ENCODE assay signal across 15 cellular contexts in genomic region chr1:206466840-206467649, GRCh38. TPM values are rescaled to one million over a fixed set of nuclear protein-coding genes. Genes with fewer than 3 reads are reported as not detected.
DNase-seq lines count a peak whose midpoint lies in the region; ATAC-seq and TF ChIP-seq lines count a peak whose summit lies in the region.
"Had no signal": no experiment of that assay in that cellular context is flagged by ENCODE, and none has a peak within 500 bp of the region (broad histone marks: within the 10 kb centered on the region; RNA-seq: fewer than 3 reads in every experiment).

No MANE protein-coding gene starts in this region.

- H3K9me3 Mint-ChIP-seq in CD8-positive, alpha-beta memory T cell, result no peaks in the 10 kb centered on the region
- H3K9me3 Mint-ChIP-seq in activated CD4-positive, alpha-beta memory T cell treated with anti-CD3 and anti-CD28 coated beads for 36 hours, result no peaks in the 10 kb centered on the region
- H3K9me3 Mint-ChIP-seq in memory B cell (no peaks in the 10 kb centered on the region), WTC11 (no peaks in the 10 kb centered on the region)

- H3K27me3 ChIP-seq in BLaER1, result no peaks in the 10 kb centered on the region
- no peaks in the 10 kb centered on the region for H3K27me3 ChIP-seq in CD8-positive, alpha-beta memory T cell (ENCODE audit: insufficient read depth, low read length, poor library complexity, severe bottlenecking)
- H3K27me3 ChIP-seq in aorta (ENCODE audit: control insufficient read depth in 1 of 2, insufficient read depth in 2 of 2, low read length in 1 of 2), result no peaks in the 10 kb centered on the region
- H3K27me3 ChIP-seq: hepatocyte had no signal

- H3K4me3 ChIP-seq in BLaER1 (no peak overlapping the region), aorta (ENCODE audit: low read length in 2 of 2) (no peak overlapping the region)
- peak overlapping the region; percentile 19 for H3K4me3 ChIP-seq in CD8-positive, alpha-beta memory T cell (ENCODE audit: low read length)
- H3K4me3 ChIP-seq: hepatocyte had no signal

- no peaks in the 10 kb centered on the region for H3K27me3 Mint-ChIP-seq in CD8-positive, alpha-beta memory T cell
- no peaks in the 10 kb centered on the region for H3K27me3 Mint-ChIP-seq in activated CD4-positive, alpha-beta memory T cell treated with anti-CD3 and anti-CD28 coated beads for 36 hours
- H3K27me3 Mint-ChIP-seq in memory B cell, result no peaks in the 10 kb centered on the region
- peaks cover 16% of the 10 kb centered on the region for H3K27me3 Mint-ChIP-seq in WTC11 (ENCODE audit: low read depth)

- TF ChIP-seq CTCF in WTC11 (IDR thresholded peaks at IDR 0.05), result no peak

- peaks cover 0 to 15% (median 0%) of the 10 kb centered on the region in 3 donors for H3K36me3 Mint-ChIP-seq in CD8-positive, alpha-beta memory T cell
- H3K36me3 Mint-ChIP-seq in activated CD4-positive, alpha-beta memory T cell treated with anti-CD3 and anti-CD28 coated beads for 36 hours, result no peaks in the 10 kb centered on the region
- H3K36me3 Mint-ChIP-seq in memory B cell (no peaks in the 10 kb centered on the region), WTC11 (peaks cover 3% of the 10 kb centered on the region; the same call in 1 of the 2 replicates)

- H3K4me3 Mint-ChIP-seq in CD8-positive, alpha-beta memory T cell, result peak overlapping the region; percentile 27 to 95 (median 63)
- no peak overlapping the region for H3K4me3 Mint-ChIP-seq in activated CD4-positive, alpha-beta memory T cell treated with anti-CD3 and anti-CD28 coated beads for 36 hours
- H3K4me3 Mint-ChIP-seq in memory B cell, result peak overlapping the region; percentile 50
- no peak overlapping the region for H3K4me3 Mint-ChIP-seq in WTC11

- peaks cover 80% of the 10 kb centered on the region for H3K4me1 ChIP-seq in BLaER1
- H3K4me1 ChIP-seq in CD8-positive, alpha-beta memory T cell (ENCODE audit: insufficient read depth, low read length), result peaks cover 76% of the 10 kb centered on the region
- no peaks in the 10 kb centered on the region for H3K4me1 ChIP-seq in aorta (ENCODE audit: control insufficient read depth in 1 of 2, insufficient read depth in 2 of 2, low read length in 2 of 2)
- H3K4me1 ChIP-seq: BE2C had no signal

- peak in 1 of 5 donors; percentile 25 for DNase-seq in CD8-positive, alpha-beta memory T cell
- DNase-seq in activated CD4-positive, alpha-beta memory T cell treated with anti-CD3 and anti-CD28 coated beads for 36 hours, result peak; percentile 50
- DNase-seq in memory B cell (ENCODE audit: low spot score in 2 of 2) (no peak), WTC11 (ENCODE audit: low spot score) (no peak), cerebellum (ENCODE audit: low spot score) (no peak), aorta (no peak)
- DNase-seq: BE2C; GDM1; NCI-H2171 treated with DMSO at 0.1 percent for 48 hours; PC-3; retina; stimulated activated CD4-positive, alpha-beta T cell treated with anti-CD3 and anti-CD28 coated beads, Interleukin-4, amount 100 ng/mL, for 24 hours had no signal

- peaks cover 57 to 74% (median 61%) of the 10 kb centered on the region in 3 donors for H3K4me1 Mint-ChIP-seq in CD8-positive, alpha-beta memory T cell
- peaks cover 85% of the 10 kb centered on the region for H3K4me1 Mint-ChIP-seq in activated CD4-positive, alpha-beta memory T cell treated with anti-CD3 and anti-CD28 coated beads for 36 hours (ENCODE audit: low read depth)
- H3K4me1 Mint-ChIP-seq in memory B cell, result peaks cover 41% of the 10 kb centered on the region
- H3K4me1 Mint-ChIP-seq in WTC11, result peaks cover 45% of the 10 kb centered on the region

- peaks cover 28% of the 10 kb centered on the region for H3K36me3 ChIP-seq in BLaER1
- no peaks in the 10 kb centered on the region for H3K36me3 ChIP-seq in CD8-positive, alpha-beta memory T cell (ENCODE audit: insufficient read depth, low read length)
- no peaks in the 10 kb centered on the region for H3K36me3 ChIP-seq in aorta (ENCODE audit: control insufficient read depth in 1 of 2, insufficient read depth in 2 of 2, low read length in 1 of 2)
- H3K36me3 ChIP-seq: BE2C had no signal

- 48 to 53% methylated on average over 15 of the region's 15 CpGs for WGBS in aorta, 2 donors

- H3K4me2 ChIP-seq in BLaER1, result peak overlapping the region; percentile 100
- H3K4me2 ChIP-seq: hepatocyte had no signal

- peak overlapping the region; percentile 28; the same call in 1 of the 2 replicates for H3K27ac ChIP-seq in BLaER1
- H3K27ac ChIP-seq in CD8-positive, alpha-beta memory T cell (ENCODE audit: low read depth, low read length), result no peak overlapping the region
- no peak overlapping the region for H3K27ac ChIP-seq in aorta (ENCODE audit: low read depth in 1 of 2, low read length in 2 of 2)
- H3K27ac ChIP-seq: hepatocyte had no signal

- no peak overlapping the region for H3K9ac ChIP-seq in BLaER1

- H3K9me3 ChIP-seq in BLaER1 (no peaks in the 10 kb centered on the region), aorta (ENCODE audit: control insufficient read depth, low read length) (no peaks in the 10 kb centered on the region)
- H3K9me3 ChIP-seq in CD8-positive, alpha-beta memory T cell (ENCODE audit: low read length), result no peaks in the 10 kb centered on the region
- H3K9me3 ChIP-seq: BE2C had no signal

- no peaks in the 10 kb centered on the region for H4K20me1 ChIP-seq in BLaER1

- ATAC-seq in memory B cell (ENCODE audit: low read depth) (no peak), WTC11 (no peak), aorta (ENCODE audit: low FRiP score) (no peak)
- ATAC-seq: esophagus mucosa, PC-3 had no signal

- CTCF ChIA-PET in CD8-positive, alpha-beta memory T cell (lab: Charles Lee), result interaction anchor here (1.0 to 9.8 kb wide), 4 partner anchors 12 to 85 kb away, joined by 3 to 95 read pairs (median 7); no protein-coding TSS in a partner anchor
- CTCF ChIA-PET in activated CD4-positive, alpha-beta memory T cell treated with anti-CD3 and anti-CD28 coated beads for 36 hours (lab: Charles Lee), result interaction anchor here (0.9 to 3.7 kb wide), 2 partner anchors 10 to 12 kb away, joined by 4 to 44 read pairs; no protein-coding TSS in a partner anchor
- CTCF ChIA-PET in WTC11 (lab: Charles Lee), result interaction anchor here (0.5 to 1.4 kb wide), 3 partner anchors 12 to 30 kb away, joined by 3 to 7 read pairs (median 4); no protein-coding TSS in a partner anchor

- intact Hi-C loops in activated CD4-positive, alpha-beta memory T cell treated with anti-CD3 and anti-CD28 coated beads for 36 hours (cut with micrococcal nuclease), result no loop called here
- intact Hi-C loops in aorta (cut with DNase I), result no loop called here

- POLR2A ChIA-PET in CD8-positive, alpha-beta memory T cell (lab: Charles Lee), result interaction anchor here (0.6 kb wide), 1 partner anchor 41 kb away, joined by 5 read pairs; no protein-coding TSS in a partner anchor
- POLR2A ChIA-PET in activated CD4-positive, alpha-beta memory T cell treated with anti-CD3 and anti-CD28 coated beads for 36 hours (lab: Charles Lee), result no interaction called here
- POLR2A ChIA-PET in WTC11 (lab: Charles Lee), result no interaction called here

- H3K27ac Mint-ChIP-seq in CD8-positive, alpha-beta memory T cell, result peak overlapping the region; percentile 27 to 87 (median 62)
- H3K27ac Mint-ChIP-seq in activated CD4-positive, alpha-beta memory T cell treated with anti-CD3 and anti-CD28 coated beads for 36 hours, result peak overlapping the region; percentile 30
- H3K27ac Mint-ChIP-seq in memory B cell (no peak overlapping the region), WTC11 (no peak overlapping the region)

TF ChIP-seq in WTC11, 78 proteins besides CTCF, POLR2A, EP300 and RAD21:
- TF ChIP-seq ZSCAN18 (CRISPR knock-in tag; IDR thresholded peaks at IDR 0.05) (no peak), TEAD4 (CRISPR knock-in tag; IDR thresholded peaks at IDR 0.05) (no peak), CREB1 (CRISPR knock-in tag; IDR thresholded peaks at IDR 0.05) (no peak), HMGA2 (CRISPR knock-in tag; IDR thresholded peaks at IDR 0.05) (no peak)

RNA-seq across cellular contexts. Expression of gene IKBKE, which starts 3.2 kb away (rescaled TPM):
- 10 to 100 TPM; 17.1 to 18.4 TPM for total RNA-seq in CD8-positive, alpha-beta memory T cell
- 46.6 TPM for polyA plus RNA-seq in CD8-positive, alpha-beta memory T cell
- total RNA-seq in activated CD4-positive, alpha-beta memory T cell treated with anti-CD3 and anti-CD28 coated beads for 36 hours, result 10 to 100 TPM; 18.4 to 19.4 TPM
- total RNA-seq in WTC11 (2021) (7.8 to 8.1 TPM (median 8.0 TPM) in 3 replicates), cerebellum (2.5 TPM), aorta (10 to 100 TPM in 1 of 2 donors, 1 to 10 TPM in 1; 5.9 to 10.3 TPM)
- 1 to 10 TPM; 4.3 to 4.5 TPM for polyA plus RNA-seq in aorta

RNA-seq across cellular contexts. Expression of gene RASSF5, which starts 40.3 kb away (rescaled TPM):
- 100 to 1,000 TPM; 163 to 165 TPM for total RNA-seq in CD8-positive, alpha-beta memory T cell
- polyA plus RNA-seq in CD8-positive, alpha-beta memory T cell, result 329 TPM
- 100 to 1,000 TPM; 203 TPM for total RNA-seq in activated CD4-positive, alpha-beta memory T cell treated with anti-CD3 and anti-CD28 coated beads for 36 hours
- total RNA-seq in WTC11 (2021) (1.7 to 2.1 TPM (median 1.7 TPM) in 3 replicates), cerebellum (2.7 TPM), aorta (10 to 100 TPM; 14.8 to 18.2 TPM)
- 1 to 10 TPM; 2.1 to 5.1 TPM for polyA plus RNA-seq in aorta

Comparison
In these comparisons a context has a peak if more than half of its experiments do, and no peak if none do; other contexts are left out.
1. H3K27ac Mint-ChIP-seq: peak in CD8-positive, alpha-beta memory T cell (8 of 8) and activated CD4-positive, alpha-beta memory T cell treated with anti-CD3 and anti-CD28 coated beads for 36 hours (single experiment); none in memory B cell (single experiment) and WTC11 (single experiment).
2. H3K4me3 Mint-ChIP-seq: peak in CD8-positive, alpha-beta memory T cell (7 of 7) and memory B cell (single experiment); none in activated CD4-positive, alpha-beta memory T cell treated with anti-CD3 and anti-CD28 coated beads for 36 hours (single experiment) and WTC11 (single experiment).
3. RNA of gene RASSF5, which starts 40.3 kb away (total RNA-seq): 203 TPM in activated CD4-positive, alpha-beta memory T cell treated with anti-CD3 and anti-CD28 coated beads for 36 hours and 163 to 165 TPM in CD8-positive, alpha-beta memory T cell; 14.8 to 18.2 TPM in aorta, 2.7 TPM in cerebellum (single experiment) and 1.7 to 2.1 TPM in WTC11; every median in the first group is over 4 times any median in the second.